ENCODE assay signal across 8 cellular contexts in the genomic region with DNA sequence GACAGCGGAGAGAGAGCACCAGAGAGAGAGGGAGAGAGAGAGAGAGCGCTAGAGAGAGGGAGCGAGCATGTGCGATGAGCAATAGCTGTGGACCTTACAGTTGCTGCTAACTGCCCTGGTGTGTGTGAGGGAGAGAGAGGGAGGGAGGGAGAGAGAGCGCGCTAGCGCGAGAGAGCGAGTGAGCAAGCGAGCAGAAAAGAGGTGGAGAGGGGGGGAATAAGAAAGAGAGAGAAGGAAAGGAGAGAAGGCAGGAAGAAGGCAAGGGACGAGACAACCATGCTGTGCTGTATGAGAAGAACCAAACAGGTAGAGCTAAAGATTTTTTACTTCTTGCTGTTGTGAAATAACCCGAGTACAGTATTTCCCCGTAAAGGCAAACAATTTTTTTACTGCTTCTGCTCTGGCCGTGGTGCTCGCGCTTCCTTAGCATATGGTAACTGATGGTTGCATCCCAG.
DNase-seq lines count a peak whose midpoint lies in the region; FAIRE-seq and TF ChIP-seq lines count a peak whose summit lies in the region.

A gene with protein sequence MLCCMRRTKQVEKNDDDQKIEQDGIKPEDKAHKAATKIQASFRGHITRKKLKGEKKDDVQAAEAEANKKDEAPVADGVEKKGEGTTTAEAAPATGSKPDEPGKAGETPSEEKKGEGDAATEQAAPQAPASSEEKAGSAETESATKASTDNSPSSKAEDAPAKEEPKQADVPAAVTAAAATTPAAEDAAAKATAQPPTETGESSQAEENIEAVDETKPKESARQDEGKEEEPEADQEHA (plus strand): TSS at position 97 of the 455 bp plus-strand sequence. CDS start 180 bp downstream, at position 277.

- peaks cover 24% of the 10 kb centered on the region for H3K27me3 ChIP-seq in iPS-18a (ENCODE audit: control insufficient read depth, insufficient read depth, low read length)

- H3K36me3 ChIP-seq in iPS-18a (ENCODE audit: control insufficient read depth, low read depth, low read length) = no peaks in the 10 kb centered on the region

- H3K27ac ChIP-seq in iPS-18a (ENCODE audit: low read length) = peak within 1 kb of the TSS; percentile 41

- in situ Hi-C loops in astrocyte of the spinal cord (cut with HindIII; ENCODE audit: low sequenced_read_pairs) = no loop called here

- peak; percentile 92 for DNase-seq in DMS 273 (lab: John Stamatoyannopoulos, UW; ENCODE audit: unreplicated experiment)
- DNase-seq in NCI-H1436 treated with DMSO at 0.1 percent for 48 hours (lab: John Stamatoyannopoulos, UW) = peak; percentile 45
- peak; percentile 82 for DNase-seq in astrocyte of the spinal cord (ENCODE audit: low read depth, low spot score)
- peak; percentile 71 for DNase-seq in skeletal muscle cell (ENCODE audit: low read depth)
- no peak for DNase-seq in MV-4-11 (lab: John Stamatoyannopoulos, UW)
- DNase-seq in stimulated activated CD4-positive, alpha-beta T cell treated with anti-CD3 and anti-CD28 coated beads, Interleukin-15, amount 100 ng/mL, for 24 hours = no peak
- DNase-seq in D721Med (ENCODE audit: insufficient read length, low spot score) = no peak

- H3K9ac ChIP-seq in iPS-18a (ENCODE audit: low read length) = peak within 1 kb of the TSS; percentile 43

- H3K4me1 ChIP-seq in iPS-18a (ENCODE audit: control insufficient read depth, low read depth, low read length) = peaks cover 31% of the 10 kb centered on the region

- FAIRE-seq in D721Med (lab: Jason Lieb, UNC) = no peak

- H3K9me3 ChIP-seq in iPS-18a (ENCODE audit: control insufficient read depth, low read depth, low read length) = no peaks in the 10 kb centered on the region

- H3K4me3 ChIP-seq in astrocyte of the spinal cord (ENCODE audit: low read depth, low read length) = peak within 1 kb of the TSS; percentile 43
- peak within 1 kb of the TSS; percentile 76 for H3K4me3 ChIP-seq in iPS-18a (ENCODE audit: low read length)
- peak within 1 kb of the TSS; percentile 47 for H3K4me3 ChIP-seq in skeletal muscle cell (ENCODE audit: low read depth, low read length)

- TF ChIP-seq CTCF in astrocyte of the spinal cord (IDR thresholded peaks at IDR 0.05; ENCODE audit: low read depth, low read length) (no peak), D721Med (IDR thresholded peaks at IDR 0.05; ENCODE audit: insufficient read depth, missing control alignments) (no peak)

Comparison
In these comparisons a context has a peak if more than half of its experiments do, and no peak if none do; other contexts are left out.
1. DNase-seq: peak in DMS 273 (single experiment), NCI-H1436 treated with DMSO at 0.1 percent for 48 hours (single experiment), astrocyte of the spinal cord (single experiment) and skeletal muscle cell (single experiment); none in MV-4-11 (single experiment), stimulated activated CD4-positive, alpha-beta T cell treated with anti-CD3 and anti-CD28 coated beads, Interleukin-15, amount 100 ng/mL, for 24 hours (single experiment) and D721Med (single experiment).
2. Peak in every context shown above with its lines, with median percentiles within 50 percentile points of each other: H3K4me3 ChIP-seq.